18 cellular contexts compared by ENCODE assay signal in the genomic region with DNA sequence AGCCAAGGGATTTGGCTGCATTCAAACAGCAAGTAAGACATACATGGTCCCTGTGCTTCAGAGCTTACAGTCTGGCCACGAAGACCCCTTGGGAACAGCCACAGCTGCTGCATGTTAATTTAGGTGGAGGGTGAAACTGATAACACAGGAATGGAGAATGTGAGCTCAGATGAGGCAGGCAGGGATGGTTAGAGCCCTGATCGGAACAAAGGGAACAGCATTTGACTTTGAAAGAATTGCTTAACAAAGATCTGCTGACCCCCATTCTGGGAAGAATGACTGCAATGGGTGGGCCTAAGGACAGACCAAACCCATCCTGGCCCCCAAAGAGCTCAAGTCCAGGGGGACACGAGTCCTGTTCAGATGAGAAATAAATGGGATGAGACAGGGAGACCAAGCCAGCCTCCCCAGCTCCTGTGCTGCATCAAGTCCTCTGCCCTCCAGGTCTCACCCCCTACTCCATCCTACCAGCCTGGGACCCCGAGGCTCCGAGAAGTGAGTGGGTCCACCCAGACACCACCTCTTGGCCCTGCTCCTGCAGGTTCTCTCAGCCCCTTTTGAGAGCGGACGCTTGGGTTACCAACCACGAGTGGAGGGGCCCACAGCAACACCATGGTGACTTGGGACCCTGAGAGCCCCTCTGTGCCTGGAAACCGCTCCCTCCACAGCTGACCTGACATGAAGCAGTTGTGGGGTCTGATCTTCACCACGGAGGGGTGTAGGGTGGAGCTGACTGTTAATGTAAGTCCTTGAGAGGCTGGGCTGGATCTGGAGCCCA.
"Had no signal": no experiment of that assay in that cellular context is flagged by ENCODE, and none has a peak within 500 bp of the region (broad histone marks: within the 10 kb centered on the region; RNA-seq: fewer than 3 reads in every experiment).

No MANE protein-coding gene starts in this region.

- H3K27ac Mint-ChIP-seq: activated T-cell treated with anti-CD3 and anti-CD28 coated beads, Interleukin-2, amount 50 U/mL, for 72 hours; mesothelial cell of epicardium; nephron; T-helper 17 cell had no signal

- H3K9me3 ChIP-seq: adrenal gland, lower lobe of right lung had no signal

- H3K36me3 ChIP-seq: adrenal gland, cardiac muscle cell, lower lobe of right lung had no signal

- H3K4me3 ChIP-seq: adrenal gland, cardiac muscle cell, lower lobe of right lung had no signal

- H3K27ac ChIP-seq: cardiac muscle cell, foreskin keratinocyte, lower lobe of right lung, VCaP had no signal

- DNase-seq: activated CD4-positive, alpha-beta T cell treated with anti-CD3 and anti-CD28 coated beads for 1 hour; activated effector memory CD4-positive, alpha-beta T cell treated with anti-CD3 and anti-CD28 coated beads, Interleukin-2, amount 50 U/mL, for 16 hours; activated naive CD4-positive, alpha-beta T cell treated with anti-CD3 and anti-CD28 coated beads, Interleukin-2, amount 50 U/mL, for 16 hours; activated T-cell treated with anti-CD3 and anti-CD28 coated beads, Interleukin-2, amount 50 U/mL, for 72 hours; foreskin keratinocyte; hippocampal formation; lower lobe of right lung; stimulated activated CD4-positive, alpha-beta T cell treated with anti-CD3 and anti-CD28 coated beads, Interleukin-12 subunit alpha, Interleukin-12 subunit beta, amount 100 ng/mL, for 4 hours; stimulated activated CD4-positive, alpha-beta T cell treated with anti-CD3 and anti-CD28 coated beads, Interleukin-1b, Interleukin-23, amount 100 ng/mL, for 48 hours; stimulated activated CD8-positive, alpha-beta memory T cell treated with anti-CD3 and anti-CD28 coated beads, Interleukin-4, amount 100 ng/mL, for 48 hours; stimulated activated naive CD8-positive, alpha-beta T cell treated with anti-CD3 and anti-CD28 coated beads, Interleukin-15, Interleukin-2, amounts not matched to agents 100 U/mL and 50 U/mL, for 24 hours; T-helper 17 cell; trophoblast cell had no signal

- H3K4me3 Mint-ChIP-seq: activated T-cell treated with anti-CD3 and anti-CD28 coated beads, Interleukin-2, amount 50 U/mL, for 72 hours; mesothelial cell of epicardium; nephron; T-helper 17 cell had no signal

- H3K4me1 Mint-ChIP-seq: mesothelial cell of epicardium, T-helper 17 cell had no signal

- ATAC-seq: activated T-cell treated with anti-CD3 and anti-CD28 coated beads, Interleukin-2, amount 50 U/mL, for 72 hours; foreskin keratinocyte; lower lobe of right lung; stimulated activated naive CD8-positive, alpha-beta T cell treated with anti-CD3 and anti-CD28 coated beads, Interleukin-15, Interleukin-2, amounts not matched to agents 100 U/mL and 50 U/mL, for 24 hours; T-helper 17 cell had no signal

- H3K9me3 Mint-ChIP-seq: activated T-cell treated with anti-CD3 and anti-CD28 coated beads, Interleukin-2, amount 50 U/mL, for 72 hours had no signal

- H3K27me3 ChIP-seq: adrenal gland, cardiac muscle cell, foreskin keratinocyte had no signal

- H3K4me1 ChIP-seq: foreskin keratinocyte, lower lobe of right lung had no signal

- H3K36me3 Mint-ChIP-seq: mesothelial cell of epicardium had no signal
